Comparison of ENCODE assay signal across 1 cellular context in the genomic region with DNA sequence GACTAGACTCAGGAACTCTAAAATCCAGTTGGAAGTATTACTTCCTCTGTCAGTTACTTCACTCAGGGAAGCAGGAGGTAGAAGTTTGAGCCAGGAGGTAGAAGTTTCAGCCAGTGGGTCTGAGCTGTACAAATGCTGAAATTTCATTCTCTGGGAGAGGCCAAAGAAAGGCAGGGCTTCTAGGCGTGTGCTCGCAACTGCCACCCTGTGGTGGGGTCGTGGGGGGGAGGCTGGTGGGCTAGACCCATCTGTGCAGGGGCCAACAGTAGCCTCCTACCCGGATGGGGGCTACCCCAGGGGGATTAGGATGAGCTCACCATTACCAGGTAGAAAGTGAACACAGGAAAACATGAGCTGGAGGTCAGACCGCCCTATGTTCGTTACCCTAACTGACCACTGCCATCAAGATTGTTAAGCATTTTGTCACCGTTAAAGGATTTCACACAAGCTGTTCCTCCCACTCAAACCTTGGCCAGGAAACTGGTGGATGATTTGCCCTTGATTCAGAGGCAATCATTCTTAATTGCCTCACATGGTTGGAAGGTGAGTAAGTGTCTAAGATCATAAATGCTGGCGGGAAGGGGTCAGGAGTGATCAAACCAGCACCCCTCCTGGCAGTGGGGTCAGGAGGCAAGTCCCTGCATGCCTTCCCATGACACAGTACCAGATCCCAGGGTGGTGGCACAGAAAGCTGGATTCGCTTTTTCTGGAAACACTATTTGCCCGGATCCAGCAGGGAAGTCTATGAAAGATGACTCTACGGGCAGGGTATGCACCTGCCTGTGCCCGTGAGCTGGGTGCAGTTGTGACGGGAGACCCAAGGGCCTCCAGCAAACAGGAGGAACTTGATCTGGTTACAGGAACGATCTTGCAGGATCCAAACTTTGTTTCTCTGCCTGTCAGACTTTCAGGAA.
TF ChIP-seq lines count a peak whose summit lies in the region.

No MANE protein-coding gene starts in this region.

TF ChIP-seq in HEK293, 187 proteins besides CTCF, POLR2A, EP300 and RAD21 (continued from another document and continues in another):
- TF ChIP-seq ZNF391 (tag by site-specific recombination; IDR thresholded peaks at IDR 0.05; ENCODE audit: borderline replicate concordance, low read depth) (no peak), ZNF488 (tag by site-specific recombination; IDR thresholded peaks at IDR 0.05) (no peak), ZNF426 (tag by site-specific recombination; IDR thresholded peaks at IDR 0.05) (no peak), ZNF768 (tag by site-specific recombination; IDR thresholded peaks at IDR 0.05) (no peak), ZNF169 (tag by site-specific recombination; IDR thresholded peaks at IDR 0.05) (no peak), GLIS1 (tag by site-specific recombination; IDR thresholded peaks at IDR 0.05) (peak; percentile 84), KLF9 (tag by site-specific recombination; IDR thresholded peaks at IDR 0.05; ENCODE audit: low read depth) (no peak), ZNF157 (tag by site-specific recombination; IDR thresholded peaks at IDR 0.05) (no peak), ZEB2 (tag by site-specific recombination; IDR thresholded peaks at IDR 0.05) (peak; percentile 86), ZNF274 (IDR thresholded peaks at IDR 0.05; ENCODE audit: low read length) (no peak), ZNF274 (tag by site-specific recombination; IDR thresholded peaks at IDR 0.05; ENCODE audit: borderline replicate concordance) (no peak), ZNF324 (tag by site-specific recombination; IDR thresholded peaks at IDR 0.05) (no peak; the same call in 1 of the 2 replicates), HOXA7 (CRISPR knock-in tag; IDR thresholded peaks at IDR 0.05; ENCODE audit: borderline replicate concordance) (no peak), ZBTB17 (tag by site-specific recombination; IDR thresholded peaks at IDR 0.05) (peak; percentile 66), TCF7L2 (IDR thresholded peaks at IDR 0.05; ENCODE audit: borderline replicate concordance, low read depth, low read length) (no peak), SP7 (tag by site-specific recombination; IDR thresholded peaks at IDR 0.05) (peak; percentile 85), ZNF266 (tag by site-specific recombination; IDR thresholded peaks at IDR 0.05; ENCODE audit: low read depth) (no peak), EGR2 (tag by site-specific recombination; IDR thresholded peaks at IDR 0.05; ENCODE audit: low read depth) (peak; percentile 24; the same call in 1 of the 2 replicates), ZNF747 (tag by site-specific recombination; IDR thresholded peaks at IDR 0.05) (no peak), ZNF514 (tag by site-specific recombination; IDR thresholded peaks at IDR 0.05) (no peak), ZNF202 (tag by site-specific recombination; IDR thresholded peaks at IDR 0.05; ENCODE audit: borderline replicate concordance) (no peak), MZF1 (tag by site-specific recombination; IDR thresholded peaks at IDR 0.05; ENCODE audit: borderline replicate concordance) (no peak), ZFHX2 (tag by site-specific recombination; conservative IDR thresholded peaks at IDR 0.05) (peak; percentile 70), ZNF530 (tag by site-specific recombination; IDR thresholded peaks at IDR 0.05; ENCODE audit: low read depth) (no peak), YY2 (tag by site-specific recombination; IDR thresholded peaks at IDR 0.05) (no peak), ZNF433 (tag by site-specific recombination; IDR thresholded peaks at IDR 0.05; ENCODE audit: low read depth) (no peak), ZNF292 (tag by site-specific recombination; IDR thresholded peaks at IDR 0.05; ENCODE audit: borderline replicate concordance, low read depth) (no peak), MYNN (tag by site-specific recombination; IDR thresholded peaks at IDR 0.05; ENCODE audit: borderline replicate concordance) (no peak), ZNF658 (tag by site-specific recombination; IDR thresholded peaks at IDR 0.05) (no peak), ZNF132 (tag by site-specific recombination; IDR thresholded peaks at IDR 0.05; ENCODE audit: borderline replicate concordance) (no peak), ZNF664 (tag by site-specific recombination; IDR thresholded peaks at IDR 0.05) (no peak), ZBTB7A (tag by site-specific recombination; IDR thresholded peaks at IDR 0.05; ENCODE audit: low read depth) (no peak), KLF10 (tag by site-specific recombination; IDR thresholded peaks at IDR 0.05) (no peak), ZNF843 (tag by site-specific recombination; IDR thresholded peaks at IDR 0.05) (peak; percentile 73; the same call in 1 of the 2 replicates), ZNF707 (tag by site-specific recombination; IDR thresholded peaks at IDR 0.05) (no peak), ZNF10 (tag by site-specific recombination; IDR thresholded peaks at IDR 0.05) (no peak), ZBTB44 (tag by site-specific recombination; IDR thresholded peaks at IDR 0.05) (no peak), OSR2 (tag by site-specific recombination; IDR thresholded peaks at IDR 0.05) (peak; percentile 63), ZNF555 (tag by site-specific recombination; conservative IDR thresholded peaks at IDR 0.05) (no peak), ZNF626 (tag by site-specific recombination; IDR thresholded peaks at IDR 0.05) (no peak), ZBTB20 (tag by site-specific recombination; IDR thresholded peaks at IDR 0.05) (peak; percentile 70; the same call in 1 of the 2 replicates), ZNF148 (tag by site-specific recombination; IDR thresholded peaks at IDR 0.05; ENCODE audit: borderline replicate concordance) (no peak), ZNF394 (tag by site-specific recombination; IDR thresholded peaks at IDR 0.05; ENCODE audit: borderline replicate concordance) (peak; percentile 35; the same call in 1 of the 2 replicates), ZNF677 (tag by site-specific recombination; IDR thresholded peaks at IDR 0.05) (no peak), ZNF624 (tag by site-specific recombination; IDR thresholded peaks at IDR 0.05) (no peak), ZNF133 (tag by site-specific recombination; IDR thresholded peaks at IDR 0.05) (no peak), YY1 (tag by site-specific recombination; IDR thresholded peaks at IDR 0.05) (no peak), ZNF571 (tag by site-specific recombination; IDR thresholded peaks at IDR 0.05) (no peak), ZNF155 (tag by site-specific recombination; IDR thresholded peaks at IDR 0.05) (no peak)
- TF ChIP-seq, protein P1, sequence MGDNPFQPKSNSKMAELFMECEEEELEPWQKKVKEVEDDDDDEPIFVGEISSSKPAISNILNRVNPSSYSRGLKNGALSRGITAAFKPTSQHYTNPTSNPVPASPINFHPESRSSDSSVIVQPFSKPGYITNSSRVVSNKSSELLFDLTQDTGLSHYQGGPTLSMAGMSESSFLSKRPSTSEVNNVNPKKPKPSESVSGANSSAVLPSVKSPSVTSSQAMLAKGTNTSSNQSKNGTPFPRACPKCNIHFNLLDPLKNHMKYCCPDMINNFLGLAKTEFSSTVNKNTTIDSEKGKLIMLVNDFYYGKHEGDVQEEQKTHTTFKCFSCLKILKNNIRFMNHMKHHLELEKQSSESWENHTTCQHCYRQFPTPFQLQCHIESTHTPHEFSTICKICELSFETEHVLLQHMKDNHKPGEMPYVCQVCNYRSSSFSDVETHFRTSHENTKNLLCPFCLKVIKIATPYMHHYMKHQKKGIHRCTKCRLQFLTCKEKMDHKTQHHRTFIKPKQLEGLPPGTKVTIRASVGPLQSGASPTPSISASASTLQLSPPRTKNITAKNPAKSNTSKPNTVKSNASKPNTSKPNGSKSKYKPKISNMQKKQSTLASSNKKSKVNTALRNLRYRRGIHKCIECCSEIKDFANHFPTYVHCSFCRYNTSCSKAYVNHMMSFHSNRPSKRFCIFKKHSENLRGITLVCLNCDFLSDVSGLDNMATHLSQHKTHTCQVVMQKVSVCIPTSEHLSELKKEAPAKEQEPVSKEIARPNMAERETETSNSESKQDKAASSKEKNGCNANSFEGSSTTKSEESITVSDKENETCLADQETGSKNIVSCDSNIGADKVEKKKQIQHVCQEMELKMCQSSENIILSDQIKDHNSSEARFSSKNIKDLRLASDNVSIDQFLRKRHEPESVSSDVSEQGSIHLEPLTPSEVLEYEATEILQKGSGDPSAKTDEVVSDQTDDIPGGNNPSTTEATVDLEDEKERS (tag by site-specific recombination; IDR thresholded peaks at IDR 0.05) = no peak
- TF ChIP-seq, protein P2, sequence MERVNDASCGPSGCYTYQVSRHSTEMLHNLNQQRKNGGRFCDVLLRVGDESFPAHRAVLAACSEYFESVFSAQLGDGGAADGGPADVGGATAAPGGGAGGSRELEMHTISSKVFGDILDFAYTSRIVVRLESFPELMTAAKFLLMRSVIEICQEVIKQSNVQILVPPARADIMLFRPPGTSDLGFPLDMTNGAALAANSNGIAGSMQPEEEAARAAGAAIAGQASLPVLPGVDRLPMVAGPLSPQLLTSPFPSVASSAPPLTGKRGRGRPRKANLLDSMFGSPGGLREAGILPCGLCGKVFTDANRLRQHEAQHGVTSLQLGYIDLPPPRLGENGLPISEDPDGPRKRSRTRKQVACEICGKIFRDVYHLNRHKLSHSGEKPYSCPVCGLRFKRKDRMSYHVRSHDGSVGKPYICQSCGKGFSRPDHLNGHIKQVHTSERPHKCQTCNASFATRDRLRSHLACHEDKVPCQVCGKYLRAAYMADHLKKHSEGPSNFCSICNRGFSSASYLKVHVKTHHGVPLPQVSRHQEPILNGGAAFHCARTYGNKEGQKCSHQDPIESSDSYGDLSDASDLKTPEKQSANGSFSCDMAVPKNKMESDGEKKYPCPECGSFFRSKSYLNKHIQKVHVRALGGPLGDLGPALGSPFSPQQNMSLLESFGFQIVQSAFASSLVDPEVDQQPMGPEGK (tag by site-specific recombination; IDR thresholded peaks at IDR 0.05) = peak; percentile 68; the same call in 1 of the 2 replicates
- TF ChIP-seq, protein P3, sequence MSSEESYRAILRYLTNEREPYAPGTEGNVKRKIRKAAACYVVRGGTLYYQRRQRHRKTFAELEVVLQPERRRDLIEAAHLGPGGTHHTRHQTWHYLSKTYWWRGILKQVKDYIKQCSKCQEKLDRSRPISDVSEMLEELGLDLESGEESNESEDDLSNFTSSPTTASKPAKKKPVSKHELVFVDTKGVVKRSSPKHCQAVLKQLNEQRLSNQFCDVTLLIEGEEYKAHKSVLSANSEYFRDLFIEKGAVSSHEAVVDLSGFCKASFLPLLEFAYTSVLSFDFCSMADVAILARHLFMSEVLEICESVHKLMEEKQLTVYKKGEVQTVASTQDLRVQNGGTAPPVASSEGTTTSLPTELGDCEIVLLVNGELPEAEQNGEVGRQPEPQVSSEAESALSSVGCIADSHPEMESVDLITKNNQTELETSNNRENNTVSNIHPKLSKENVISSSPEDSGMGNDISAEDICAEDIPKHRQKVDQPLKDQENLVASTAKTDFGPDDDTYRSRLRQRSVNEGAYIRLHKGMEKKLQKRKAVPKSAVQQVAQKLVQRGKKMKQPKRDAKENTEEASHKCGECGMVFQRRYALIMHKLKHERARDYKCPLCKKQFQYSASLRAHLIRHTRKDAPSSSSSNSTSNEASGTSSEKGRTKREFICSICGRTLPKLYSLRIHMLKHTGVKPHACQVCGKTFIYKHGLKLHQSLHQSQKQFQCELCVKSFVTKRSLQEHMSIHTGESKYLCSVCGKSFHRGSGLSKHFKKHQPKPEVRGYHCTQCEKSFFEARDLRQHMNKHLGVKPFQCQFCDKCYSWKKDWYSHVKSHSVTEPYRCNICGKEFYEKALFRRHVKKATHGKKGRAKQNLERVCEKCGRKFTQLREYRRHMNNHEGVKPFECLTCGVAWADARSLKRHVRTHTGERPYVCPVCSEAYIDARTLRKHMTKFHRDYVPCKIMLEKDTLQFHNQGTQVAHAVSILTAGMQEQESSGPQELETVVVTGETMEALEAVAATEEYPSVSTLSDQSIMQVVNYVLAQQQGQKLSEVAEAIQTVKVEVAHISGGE (tag by site-specific recombination; conservative IDR thresholded peaks at IDR 0.05; ENCODE audit: low read depth) = no peak
- TF ChIP-seq, protein P4, sequence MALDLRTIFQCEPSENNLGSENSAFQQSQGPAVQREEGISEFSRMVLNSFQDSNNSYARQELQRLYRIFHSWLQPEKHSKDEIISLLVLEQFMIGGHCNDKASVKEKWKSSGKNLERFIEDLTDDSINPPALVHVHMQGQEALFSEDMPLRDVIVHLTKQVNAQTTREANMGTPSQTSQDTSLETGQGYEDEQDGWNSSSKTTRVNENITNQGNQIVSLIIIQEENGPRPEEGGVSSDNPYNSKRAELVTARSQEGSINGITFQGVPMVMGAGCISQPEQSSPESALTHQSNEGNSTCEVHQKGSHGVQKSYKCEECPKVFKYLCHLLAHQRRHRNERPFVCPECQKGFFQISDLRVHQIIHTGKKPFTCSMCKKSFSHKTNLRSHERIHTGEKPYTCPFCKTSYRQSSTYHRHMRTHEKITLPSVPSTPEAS (tag by site-specific recombination; IDR thresholded peaks at IDR 0.05) = no peak
